ENCODE assay signal across 13 cellular contexts in genomic region chr2:241008711-241009121, GRCh38. TPM values are rescaled to one million over a fixed set of nuclear protein-coding genes. Genes with fewer than 3 reads are reported as not detected.
DNase-seq lines count a peak whose midpoint lies in the region; ATAC-seq and TF ChIP-seq lines count a peak whose summit lies in the region.
"Had no signal": no experiment of that assay in that cellular context is flagged by ENCODE, and none has a peak within 500 bp of the region (broad histone marks: within the 10 kb centered on the region; RNA-seq: fewer than 3 reads in every experiment).

No MANE protein-coding gene starts in this region.

- no peaks in the 10 kb centered on the region for H3K27me3 ChIP-seq in naive thymus-derived CD4-positive, alpha-beta T cell (ENCODE audit: control insufficient read depth in 2 of 2, insufficient read depth in 2 of 2, low read length in 2 of 2)
- H3K27me3 ChIP-seq: colonic mucosa, SJCRH30 had no signal

- H3K27ac ChIP-seq in naive thymus-derived CD4-positive, alpha-beta T cell (ENCODE audit: low read depth, low read length): no peak overlapping the region
- H3K27ac ChIP-seq: colonic mucosa had no signal

- H3K36me3 Mint-ChIP-seq in Calu3 (ENCODE audit: insufficient read depth, unreplicated experiment): peaks cover 10% of the 10 kb centered on the region
- peaks cover 4 to 13% (median 10%) of the 10 kb centered on the region in 5 donors for H3K36me3 Mint-ChIP-seq in naive thymus-derived CD4-positive, alpha-beta T cell

- DNase-seq in 8988T (peak; percentile 0), Calu3 (no peak), amniotic stem cell (lab: John Stamatoyannopoulos, UW) (no peak)
- peak; percentile 8 for DNase-seq in activated naive CD4-positive, alpha-beta T cell treated with anti-CD3 and anti-CD28 coated beads, Interleukin-2, amount 50 U/mL, for 16 hours
- no peak for DNase-seq in naive thymus-derived CD4-positive, alpha-beta T cell
- DNase-seq: colonic mucosa; MM.1S; NK-92 treated with Interleukin-12 subunit alpha and Interleukin-12 subunit beta, amount 100 ng/mL, for 24 hours; SJCRH30 had no signal

- peaks cover 3 to 36% of the 10 kb centered on the region in 2 donors for H3K4me1 ChIP-seq in naive thymus-derived CD4-positive, alpha-beta T cell (ENCODE audit: control insufficient read depth in 2 of 2, insufficient read depth in 2 of 2, low read length in 2 of 2)

- H3K4me3 ChIP-seq in naive thymus-derived CD4-positive, alpha-beta T cell (ENCODE audit: low read length): no peak overlapping the region
- H3K4me3 ChIP-seq: colonic mucosa had no signal

- peaks cover 54% of the 10 kb centered on the region for H3K27me3 Mint-ChIP-seq in Calu3 (ENCODE audit: unreplicated experiment)
- H3K27me3 Mint-ChIP-seq in naive thymus-derived CD4-positive, alpha-beta T cell: peaks cover 0 to 26% (median 0%) of the 10 kb centered on the region in 5 donors

- intact Hi-C loops in Calu3 (cut with micrococcal nuclease; ENCODE audit: unreplicated experiment): no loop called here
- intact Hi-C loops in naive thymus-derived CD4-positive, alpha-beta T cell (cut with micrococcal nuclease): no loop called here

- POLR2A ChIA-PET in naive thymus-derived CD4-positive, alpha-beta T cell (lab: Charles Lee): interaction anchor here (0.9 to 2.4 kb wide), 4 partner anchors 13 to 142 kb away, joined by 3 to 5 read pairs (median 4); no protein-coding TSS in a partner anchor

- H3K27ac Mint-ChIP-seq in Calu3 (ENCODE audit: unreplicated experiment): peak overlapping the region; percentile 12
- peak overlapping the region; percentile 80 to 94 (median 90) for H3K27ac Mint-ChIP-seq in naive thymus-derived CD4-positive, alpha-beta T cell
- H3K27ac Mint-ChIP-seq: memory B cell had no signal

- no TSS peak for BruUV-seq in Calu3 (replicated peaks; lab: Mats Ljungman, UMichigan)

- peak overlapping the region; percentile 11 for H3K4me3 Mint-ChIP-seq in Calu3 (ENCODE audit: low read depth, unreplicated experiment)
- H3K4me3 Mint-ChIP-seq in naive thymus-derived CD4-positive, alpha-beta T cell: peak overlapping the region; percentile 50 to 95 (median 74)

- no peak for TF ChIP-seq CTCF in Calu3 (IDR thresholded peaks at IDR 0.05; ENCODE audit: unreplicated experiment)

- H3K9me3 Mint-ChIP-seq in Calu3 (ENCODE audit: low read depth, unreplicated experiment): peaks cover 6% of the 10 kb centered on the region
- H3K9me3 Mint-ChIP-seq in naive thymus-derived CD4-positive, alpha-beta T cell: peaks cover 0 to 26% (median 12%) of the 10 kb centered on the region in 11 donors

- H3K4me1 Mint-ChIP-seq in Calu3 (ENCODE audit: low read depth, unreplicated experiment): peaks cover 9% of the 10 kb centered on the region
- peaks cover 16 to 47% (median 40%) of the 10 kb centered on the region in 7 donors for H3K4me1 Mint-ChIP-seq in naive thymus-derived CD4-positive, alpha-beta T cell

- ATAC-seq in naive thymus-derived CD4-positive, alpha-beta T cell: no peak
- no peak for ATAC-seq in HG02642 (IDR thresholded peaks at IDR 0.05; ENCODE audit: poor library complexity, unreplicated experiment)
- ATAC-seq in HG03039 (IDR thresholded peaks at IDR 0.05; ENCODE audit: unreplicated experiment): no peak
- no peak for ATAC-seq in HG03378 (IDR thresholded peaks at IDR 0.05; ENCODE audit: unreplicated experiment)

- H3K9me3 ChIP-seq in naive thymus-derived CD4-positive, alpha-beta T cell (ENCODE audit: control insufficient read depth in 2 of 3, low read length in 3 of 3): peaks cover 0 to 11% (median 5%) of the 10 kb centered on the region in 3 experiments
- H3K9me3 ChIP-seq: colonic mucosa had no signal

- CTCF ChIA-PET in Calu3 (lab: Charles Lee): no interaction called here
- CTCF ChIA-PET in naive thymus-derived CD4-positive, alpha-beta T cell (lab: Charles Lee): interaction anchor here (1.2 kb wide), 1 partner anchor 26 kb away, joined by 5 read pairs; no protein-coding TSS in a partner anchor

- no peaks in the 10 kb centered on the region for H3K36me3 ChIP-seq in naive thymus-derived CD4-positive, alpha-beta T cell (ENCODE audit: control insufficient read depth in 2 of 3, insufficient read depth in 3 of 3, low read length in 3 of 3)
- H3K36me3 ChIP-seq: colonic mucosa had no signal

RNA-seq across cellular contexts. Expression of gene SNED1, which starts 10.3 kb away (rescaled TPM):
- total RNA-seq in Calu3 (2022): 0.76 and 0.86 TPM in 2 replicates
- total RNA-seq in naive thymus-derived CD4-positive, alpha-beta T cell: 100 to 1,000 TPM in 1 of 5 experiments, 10 to 100 TPM in 4; 20.3 to 120 (median 56.3) TPM
- polyA plus RNA-seq in naive thymus-derived CD4-positive, alpha-beta T cell: 1 to 10 TPM; 1.0 to 1.4 TPM

Comparison
In these comparisons a context has a peak if more than half of its experiments do, and no peak if none do; other contexts are left out.
1. DNase-seq: peak in 8988T (single experiment) and activated naive CD4-positive, alpha-beta T cell treated with anti-CD3 and anti-CD28 coated beads, Interleukin-2, amount 50 U/mL, for 16 hours (single experiment); none in Calu3 (single experiment), naive thymus-derived CD4-positive, alpha-beta T cell (0 of 9) and amniotic stem cell (single experiment).
2. RNA of gene SNED1, which starts 10.3 kb away (total RNA-seq): 20.3 to 120 TPM in naive thymus-derived CD4-positive, alpha-beta T cell; 0.76 to 0.86 TPM in Calu3; every median in the first group is over 10 times any median in the second.